Comparison of ENCODE assay signal across 11 cellular contexts in genomic region chr14:59425322-59425945, GRCh38. TPM values are rescaled to one million over a fixed set of nuclear protein-coding genes. Genes with fewer than 3 reads are reported as not detected.
DNase-seq lines count a peak whose midpoint lies in the region; ATAC-seq and TF ChIP-seq lines count a peak whose summit lies in the region.
"Had no signal": no experiment of that assay in that cellular context is flagged by ENCODE, and none has a peak within 500 bp of the region (broad histone marks: within the 10 kb centered on the region; RNA-seq: fewer than 3 reads in every experiment).

No MANE protein-coding gene starts in this region.

- no peaks in the 10 kb centered on the region for H3K36me3 Mint-ChIP-seq in nephron progenitor cell (ENCODE audit: low read depth)
- H3K36me3 Mint-ChIP-seq: CD4-positive, CD25-positive, alpha-beta regulatory T cell had no signal

- H2BK15ac ChIP-seq in IMR-90 (ENCODE audit: low read depth, low read length): no peak overlapping the region

- H3K56ac ChIP-seq in IMR-90 (ENCODE audit: extremely low read depth, insufficient read depth, low read length): no peak overlapping the region

- no peak overlapping the region for H4K5ac ChIP-seq in IMR-90 (ENCODE audit: low read depth, low read length)

- H3K4me2 ChIP-seq in IMR-90 (ENCODE audit: low read depth, low read length): no peak overlapping the region
- H3K4me2 ChIP-seq: smooth muscle cell had no signal

- H2BK120ac ChIP-seq in IMR-90 (ENCODE audit: low read depth, low read length): no peak overlapping the region

- no peak overlapping the region for H2AK9ac ChIP-seq in IMR-90 (replicated peaks; ENCODE audit: low read depth, low read length, poor library complexity)

- no peak overlapping the region for H2BK20ac ChIP-seq in IMR-90 (ENCODE audit: low read depth, low read length)

- dilution Hi-C loops in IMR-90 (cut with HindIII; ENCODE audit: low sequenced_read_pairs, unreplicated experiment): no loop called here

- no peak for TF ChIP-seq RAD21 in IMR-90 (IDR thresholded peaks at IDR 0.05; ENCODE audit: low read length)

- H4K20me1 ChIP-seq in IMR-90 (ENCODE audit: insufficient read depth, low read length): no peaks in the 10 kb centered on the region

- H3K36me3 ChIP-seq in IMR-90 (ENCODE audit: control insufficient read depth, insufficient read depth, low read length): peaks cover 1% of the 10 kb centered on the region; the same call in 1 of the 2 replicates

- H3K4me1 Mint-ChIP-seq in nephron progenitor cell: peaks cover 38% of the 10 kb centered on the region
- H3K4me1 Mint-ChIP-seq: CD4-positive, CD25-positive, alpha-beta regulatory T cell had no signal

- CTCF ChIA-PET in IMR-90 (lab: Yijun Ruan, JAX): interaction anchor here (0.6 kb wide), 1 partner anchor 63 kb away, joined by 4 read pairs; no protein-coding TSS in a partner anchor

- H3K27me3 ChIP-seq in IMR-90 (ENCODE audit: control insufficient read depth, insufficient read depth, low read length): no peaks in the 10 kb centered on the region

- TF ChIP-seq POLR2A in IMR-90 (IDR thresholded peaks at IDR 0.05; ENCODE audit: low read depth, low read length): no peak

- no TSS peak for BruUV-seq in IMR-90 (replicated peaks; lab: Mats Ljungman, UMichigan)

- H3K14ac ChIP-seq in IMR-90 (replicated peaks; ENCODE audit: low read depth, low read length): no peak overlapping the region

- POLR2A ChIA-PET in IMR-90 (lab: Charles Lee; ENCODE audit: unreplicated experiment): no interaction called here

- H3K4me3 ChIP-seq in IMR-90 (ENCODE audit: insufficient read depth, low read depth, low read length): no peak overlapping the region
- H3K4me3 ChIP-seq: smooth muscle cell had no signal

- H3K9me3 Mint-ChIP-seq in nephron progenitor cell: no peaks in the 10 kb centered on the region
- H3K9me3 Mint-ChIP-seq: CD4-positive, CD25-positive, alpha-beta regulatory T cell had no signal

- H4K91ac ChIP-seq in IMR-90 (ENCODE audit: insufficient read depth, low read depth, low read length): no peak overlapping the region

- no peak overlapping the region for H3K9ac ChIP-seq in IMR-90 (ENCODE audit: low read depth, low read length)

- no peak overlapping the region for H3K27ac ChIP-seq in IMR-90 (ENCODE audit: insufficient read depth, low read length)

- H3K23ac ChIP-seq in IMR-90 (ENCODE audit: low read depth, low read length): no peak overlapping the region

- no peak overlapping the region for H4K8ac ChIP-seq in IMR-90 (ENCODE audit: low read depth in 2 of 2, low read length in 2 of 2)

- H3K9me3 ChIP-seq in IMR-90 (ENCODE audit: control insufficient read depth, insufficient read depth, low read length): no peaks in the 10 kb centered on the region

- no peak overlapping the region for H3K4me3 Mint-ChIP-seq in nephron progenitor cell
- H3K4me3 Mint-ChIP-seq: CD4-positive, CD25-positive, alpha-beta regulatory T cell had no signal

- peaks cover 3% of the 10 kb centered on the region; the same call in 1 of the 2 replicates for H3K9me1 ChIP-seq in IMR-90 (ENCODE audit: insufficient read depth, low read length)

- no peak overlapping the region for H2AK5ac ChIP-seq in IMR-90 (ENCODE audit: low read depth, low read length)

- no peak overlapping the region for H2BK5ac ChIP-seq in IMR-90 (ENCODE audit: low read depth, low read length, poor library complexity, severe bottlenecking)

- no peak overlapping the region for H2AFZ ChIP-seq in IMR-90 (replicated peaks; ENCODE audit: low read length, poor library complexity)

- peak; percentile 54 for ATAC-seq in IMR-90 (ENCODE audit: low read depth)
- ATAC-seq in HG03196 (IDR thresholded peaks at IDR 0.05; ENCODE audit: unreplicated experiment): no peak

- peak overlapping the region; percentile 47 for H3K27ac Mint-ChIP-seq in nephron progenitor cell
- H3K27ac Mint-ChIP-seq: CD4-positive, CD25-positive, alpha-beta regulatory T cell had no signal

- DNase-seq in AG20443 (ENCODE audit: low spot score) (peak; percentile 44), IMR-90 (peak; percentile 57), fibroblast of gingiva (ENCODE audit: low read depth) (peak; percentile 31), nephron progenitor cell (no peak), nucleus accumbens (lab: John Stamatoyannopoulos, UW) (no peak), NCI-H345 treated with DMSO at 0.1 percent for 48 hours (lab: John Stamatoyannopoulos, UW; ENCODE audit: unreplicated experiment) (no peak)
- DNase-seq in stimulated activated CD4-positive, alpha-beta T cell treated with anti-CD3 and anti-CD28 coated beads, Interleukin-4, amount 100 ng/mL, for 24 hours: no peak
- DNase-seq: CD4-positive, CD25-positive, alpha-beta regulatory T cell; NCI-H1930 had no signal

- in situ Hi-C loops in IMR-90 (cut with MboI; ENCODE audit: low sequenced_read_pairs): no loop called here

- no peak overlapping the region for H3K4ac ChIP-seq in IMR-90 (ENCODE audit: low read depth, low read length)

- no CpG with 5 or more reads among the region's 4 CpGs for WGBS in IMR-90 (ENCODE audit: extremely low coverage in 2 of 2, insufficient read length in 1 of 2), 2 experiments

- H3K79me1 ChIP-seq in IMR-90 (ENCODE audit: low read depth in 1 of 2, low read length in 2 of 2): no peaks in the 10 kb centered on the region

- H3K18ac ChIP-seq in IMR-90 (ENCODE audit: low read depth, low read length): no peak overlapping the region

- H3K4me1 ChIP-seq in IMR-90 (ENCODE audit: control insufficient read depth, insufficient read depth, low read length): peaks cover 3% of the 10 kb centered on the region

- no peak for TF ChIP-seq CTCF in IMR-90 (conservative IDR thresholded peaks at IDR 0.05; ENCODE audit: low read depth, low read length)
- TF ChIP-seq CTCF in nephron progenitor cell (IDR thresholded peaks at IDR 0.05): no peak

- intact Hi-C loops in IMR-90 (cut with micrococcal nuclease): no loop called here

- H3K27me3 Mint-ChIP-seq in nephron progenitor cell (ENCODE audit: low read depth, poor library complexity): peaks cover 9% of the 10 kb centered on the region

TF ChIP-seq in IMR-90, 13 proteins besides CTCF, POLR2A, EP300 and RAD21:
- no peak for TF ChIP-seq MAZ (IDR thresholded peaks at IDR 0.05; ENCODE audit: borderline replicate concordance, low read depth, low read length)
- TF ChIP-seq RCOR1 (IDR thresholded peaks at IDR 0.05; ENCODE audit: insufficient replicate concordance, low read length): no peak
- no peak for TF ChIP-seq MAFK (IDR thresholded peaks at IDR 0.05; ENCODE audit: low read depth, low read length)
- TF ChIP-seq NFE2L2 (IDR thresholded peaks at IDR 0.05; ENCODE audit: low read depth, low read length): no peak
- TF ChIP-seq SMC3 (IDR thresholded peaks at IDR 0.05; ENCODE audit: low read depth, low read length): no peak

RNA-seq across cellular contexts. Expression of gene GPR135, which starts 39.7 kb away (rescaled TPM):
- total RNA-seq in IMR-90 (2012; rRNA removed): 1.3 and 1.7 TPM in 2 replicates
- polyA plus RNA-seq in IMR-90 (2012; rRNA removed): 1.9 and 2.4 TPM in 2 replicates
- polyA plus RNA-seq in IMR-90 (2012; cell fraction: cytosol; rRNA removed): 0.17 and 1.6 TPM in 2 replicates
- 18.5 and 37.9 TPM in 2 replicates for polyA plus RNA-seq in IMR-90 (2012; cell fraction: nucleus; rRNA removed; ENCODE audit: low replicate concordance)

RNA-seq across cellular contexts. Expression of gene L3HYPDH, which starts 58.8 kb away (rescaled TPM):
- total RNA-seq in IMR-90 (2012; rRNA removed): 40.9 and 54.7 TPM in 2 replicates
- polyA plus RNA-seq in IMR-90 (2012; rRNA removed): 45.3 and 49.1 TPM in 2 replicates
- 13.5 and 29.2 TPM in 2 replicates for polyA plus RNA-seq in IMR-90 (2012; cell fraction: cytosol; rRNA removed)
- polyA plus RNA-seq in IMR-90 (2012; cell fraction: nucleus; rRNA removed; ENCODE audit: low replicate concordance): 181 and 246 TPM in 2 replicates

RNA-seq across cellular contexts. Expression of gene JKAMP, which starts 58.9 kb away (rescaled TPM):
- total RNA-seq in IMR-90 (2012; rRNA removed): 62.2 and 124 TPM in 2 replicates
- polyA plus RNA-seq in IMR-90 (2012; rRNA removed): 90.1 and 101 TPM in 2 replicates
- 16.5 and 17.9 TPM in 2 replicates for polyA plus RNA-seq in IMR-90 (2012; cell fraction: cytosol; rRNA removed)
- polyA plus RNA-seq in IMR-90 (2012; cell fraction: nucleus; rRNA removed; ENCODE audit: low replicate concordance): 35.2 and 151 TPM in 2 replicates

Comparison
In these comparisons a context has a peak if more than half of its experiments do, and no peak if none do; other contexts are left out.
1. DNase-seq: peak in AG20443 (single experiment), IMR-90 (single experiment) and fibroblast of gingiva (single experiment); none in nephron progenitor cell (single experiment), nucleus accumbens (0 of 56), stimulated activated CD4-positive, alpha-beta T cell treated with anti-CD3 and anti-CD28 coated beads, Interleukin-4, amount 100 ng/mL, for 24 hours (single experiment) and NCI-H345 treated with DMSO at 0.1 percent for 48 hours (single experiment).